1 cellular context compared by ENCODE assay signal in the genomic region with DNA sequence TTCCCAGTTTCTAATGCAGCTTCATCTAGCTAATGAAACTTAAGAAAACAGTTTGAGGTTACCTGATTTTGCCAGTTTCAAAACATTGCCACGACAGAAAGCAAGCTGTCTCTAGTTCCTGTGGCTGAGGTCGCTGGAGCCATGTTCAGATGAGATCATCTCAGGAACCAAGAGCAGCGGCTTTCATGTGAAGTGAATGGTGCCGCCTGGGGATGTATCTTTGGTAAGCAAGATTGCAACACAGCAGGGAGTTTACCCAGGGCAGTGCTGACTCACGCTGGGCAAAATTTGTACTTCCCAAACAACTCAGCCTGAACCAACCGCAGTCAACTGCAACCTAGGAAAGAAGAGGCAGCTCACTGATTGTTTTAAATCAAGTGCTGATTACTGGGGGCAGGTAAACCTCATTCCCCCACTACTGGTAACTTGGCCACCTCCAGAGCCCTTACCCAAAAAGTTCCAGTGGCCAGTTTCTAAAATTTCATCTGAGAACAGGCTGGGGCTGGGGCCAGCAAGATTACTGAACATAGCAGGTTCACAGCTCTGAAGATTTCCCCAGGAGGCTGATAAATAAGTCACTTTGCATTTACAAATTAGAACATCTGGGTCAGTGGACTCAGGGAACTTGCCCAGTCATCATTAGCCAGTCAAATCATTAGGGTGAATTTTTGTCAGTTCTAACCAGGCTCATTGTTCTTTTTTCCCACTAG.
TF ChIP-seq lines count a peak whose summit lies in the region.

A gene with protein sequence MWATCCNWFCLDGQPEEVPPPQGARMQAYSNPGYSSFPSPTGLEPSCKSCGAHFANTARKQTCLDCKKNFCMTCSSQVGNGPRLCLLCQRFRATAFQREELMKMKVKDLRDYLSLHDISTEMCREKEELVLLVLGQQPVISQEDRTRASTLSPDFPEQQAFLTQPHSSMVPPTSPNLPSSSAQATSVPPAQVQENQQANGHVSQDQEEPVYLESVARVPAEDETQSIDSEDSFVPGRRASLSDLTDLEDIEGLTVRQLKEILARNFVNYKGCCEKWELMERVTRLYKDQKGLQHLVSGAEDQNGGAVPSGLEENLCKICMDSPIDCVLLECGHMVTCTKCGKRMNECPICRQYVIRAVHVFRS (minus strand): TSS at position 194 of the 710 bp plus-strand sequence. CDS start 37,154 bp downstream, outside the sequence.

TF ChIP-seq in HEK293, 187 proteins besides CTCF, POLR2A, EP300 and RAD21 (continued from another document and continues in another):
- TF ChIP-seq, protein P1, sequence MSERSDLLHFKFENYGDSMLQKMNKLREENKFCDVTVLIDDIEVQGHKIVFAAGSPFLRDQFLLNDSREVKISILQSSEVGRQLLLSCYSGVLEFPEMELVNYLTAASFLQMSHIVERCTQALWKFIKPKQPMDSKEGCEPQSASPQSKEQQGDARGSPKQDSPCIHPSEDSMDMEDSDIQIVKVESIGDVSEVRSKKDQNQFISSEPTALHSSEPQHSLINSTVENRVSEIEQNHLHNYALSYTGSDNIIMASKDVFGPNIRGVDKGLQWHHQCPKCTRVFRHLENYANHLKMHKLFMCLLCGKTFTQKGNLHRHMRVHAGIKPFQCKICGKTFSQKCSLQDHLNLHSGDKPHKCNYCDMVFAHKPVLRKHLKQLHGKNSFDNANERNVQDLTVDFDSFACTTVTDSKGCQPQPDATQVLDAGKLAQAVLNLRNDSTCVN (tag by site-specific recombination; optimal IDR thresholded peaks at IDR 0.05) = no peak
- TF ChIP-seq ZNF169 (tag by site-specific recombination; IDR thresholded peaks at IDR 0.05) = no peak
- TF ChIP-seq, protein P2, sequence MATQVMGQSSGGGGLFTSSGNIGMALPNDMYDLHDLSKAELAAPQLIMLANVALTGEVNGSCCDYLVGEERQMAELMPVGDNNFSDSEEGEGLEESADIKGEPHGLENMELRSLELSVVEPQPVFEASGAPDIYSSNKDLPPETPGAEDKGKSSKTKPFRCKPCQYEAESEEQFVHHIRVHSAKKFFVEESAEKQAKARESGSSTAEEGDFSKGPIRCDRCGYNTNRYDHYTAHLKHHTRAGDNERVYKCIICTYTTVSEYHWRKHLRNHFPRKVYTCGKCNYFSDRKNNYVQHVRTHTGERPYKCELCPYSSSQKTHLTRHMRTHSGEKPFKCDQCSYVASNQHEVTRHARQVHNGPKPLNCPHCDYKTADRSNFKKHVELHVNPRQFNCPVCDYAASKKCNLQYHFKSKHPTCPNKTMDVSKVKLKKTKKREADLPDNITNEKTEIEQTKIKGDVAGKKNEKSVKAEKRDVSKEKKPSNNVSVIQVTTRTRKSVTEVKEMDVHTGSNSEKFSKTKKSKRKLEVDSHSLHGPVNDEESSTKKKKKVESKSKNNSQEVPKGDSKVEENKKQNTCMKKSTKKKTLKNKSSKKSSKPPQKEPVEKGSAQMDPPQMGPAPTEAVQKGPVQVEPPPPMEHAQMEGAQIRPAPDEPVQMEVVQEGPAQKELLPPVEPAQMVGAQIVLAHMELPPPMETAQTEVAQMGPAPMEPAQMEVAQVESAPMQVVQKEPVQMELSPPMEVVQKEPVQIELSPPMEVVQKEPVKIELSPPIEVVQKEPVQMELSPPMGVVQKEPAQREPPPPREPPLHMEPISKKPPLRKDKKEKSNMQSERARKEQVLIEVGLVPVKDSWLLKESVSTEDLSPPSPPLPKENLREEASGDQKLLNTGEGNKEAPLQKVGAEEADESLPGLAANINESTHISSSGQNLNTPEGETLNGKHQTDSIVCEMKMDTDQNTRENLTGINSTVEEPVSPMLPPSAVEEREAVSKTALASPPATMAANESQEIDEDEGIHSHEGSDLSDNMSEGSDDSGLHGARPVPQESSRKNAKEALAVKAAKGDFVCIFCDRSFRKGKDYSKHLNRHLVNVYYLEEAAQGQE (tag by site-specific recombination; IDR thresholded peaks at IDR 0.05) = no peak
- no peak for TF ChIP-seq ZNF146 (tag by site-specific recombination; IDR thresholded peaks at IDR 0.05)
- no peak for TF ChIP-seq ZNF549 (tag by site-specific recombination; IDR thresholded peaks at IDR 0.05)
- TF ChIP-seq ZNF654 (tag by site-specific recombination; IDR thresholded peaks at IDR 0.05; ENCODE audit: low read depth) = peak; percentile 31
- no peak for TF ChIP-seq ZNF768 (tag by site-specific recombination; IDR thresholded peaks at IDR 0.05)
- TF ChIP-seq ZNF335 (tag by site-specific recombination; conservative IDR thresholded peaks at IDR 0.05) = peak; percentile 76
- TF ChIP-seq ZNF785 (tag by site-specific recombination; IDR thresholded peaks at IDR 0.05) = no peak
- TF ChIP-seq ZNF610 (tag by site-specific recombination; IDR thresholded peaks at IDR 0.05; ENCODE audit: borderline replicate concordance) = no peak
- TF ChIP-seq ZNF140 (tag by site-specific recombination; IDR thresholded peaks at IDR 0.05) = no peak
- TF ChIP-seq, protein P3, sequence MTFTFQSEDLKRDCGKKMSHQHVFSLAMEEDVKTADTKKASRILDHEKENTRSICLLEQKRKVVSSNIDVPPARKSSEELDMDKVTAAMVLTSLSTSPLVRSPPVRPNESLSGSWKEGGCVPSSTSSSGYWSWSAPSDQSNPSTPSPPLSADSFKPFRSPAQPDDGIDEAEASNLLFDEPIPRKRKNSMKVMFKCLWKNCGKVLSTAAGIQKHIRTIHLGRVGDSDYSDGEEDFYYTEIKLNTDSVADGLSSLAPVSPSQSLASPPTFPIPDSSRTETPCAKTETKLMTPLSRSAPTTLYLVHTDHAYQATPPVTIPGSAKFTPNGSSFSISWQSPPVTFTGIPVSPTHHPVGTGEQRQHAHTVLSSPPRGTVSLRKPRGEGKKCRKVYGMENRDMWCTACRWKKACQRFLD (tag by site-specific recombination; IDR thresholded peaks at IDR 0.05) = no peak
- TF ChIP-seq ZEB2 (tag by site-specific recombination; IDR thresholded peaks at IDR 0.05) = peak; percentile 88
- TF ChIP-seq, protein P4, sequence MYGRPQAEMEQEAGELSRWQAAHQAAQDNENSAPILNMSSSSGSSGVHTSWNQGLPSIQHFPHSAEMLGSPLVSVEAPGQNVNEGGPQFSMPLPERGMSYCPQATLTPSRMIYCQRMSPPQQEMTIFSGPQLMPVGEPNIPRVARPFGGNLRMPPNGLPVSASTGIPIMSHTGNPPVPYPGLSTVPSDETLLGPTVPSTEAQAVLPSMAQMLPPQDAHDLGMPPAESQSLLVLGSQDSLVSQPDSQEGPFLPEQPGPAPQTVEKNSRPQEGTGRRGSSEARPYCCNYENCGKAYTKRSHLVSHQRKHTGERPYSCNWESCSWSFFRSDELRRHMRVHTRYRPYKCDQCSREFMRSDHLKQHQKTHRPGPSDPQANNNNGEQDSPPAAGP (tag by site-specific recombination; IDR thresholded peaks at IDR 0.05) = peak; percentile 80; the same call in 1 of the 2 replicates
- peak; percentile 59; the same call in 1 of the 2 replicates for TF ChIP-seq ZBTB21 (tag by site-specific recombination; IDR thresholded peaks at IDR 0.05)
- no peak for TF ChIP-seq ZNF624 (tag by site-specific recombination; IDR thresholded peaks at IDR 0.05)
- TF ChIP-seq GFI1B (tag by site-specific recombination; IDR thresholded peaks at IDR 0.05) = peak; percentile 65; the same call in 1 of the 2 replicates
- no peak for TF ChIP-seq SALL2 (tag by site-specific recombination; IDR thresholded peaks at IDR 0.05; ENCODE audit: borderline replicate concordance)
- TF ChIP-seq SCRT2 (tag by site-specific recombination; IDR thresholded peaks at IDR 0.05) = no peak
- TF ChIP-seq, protein P5, sequence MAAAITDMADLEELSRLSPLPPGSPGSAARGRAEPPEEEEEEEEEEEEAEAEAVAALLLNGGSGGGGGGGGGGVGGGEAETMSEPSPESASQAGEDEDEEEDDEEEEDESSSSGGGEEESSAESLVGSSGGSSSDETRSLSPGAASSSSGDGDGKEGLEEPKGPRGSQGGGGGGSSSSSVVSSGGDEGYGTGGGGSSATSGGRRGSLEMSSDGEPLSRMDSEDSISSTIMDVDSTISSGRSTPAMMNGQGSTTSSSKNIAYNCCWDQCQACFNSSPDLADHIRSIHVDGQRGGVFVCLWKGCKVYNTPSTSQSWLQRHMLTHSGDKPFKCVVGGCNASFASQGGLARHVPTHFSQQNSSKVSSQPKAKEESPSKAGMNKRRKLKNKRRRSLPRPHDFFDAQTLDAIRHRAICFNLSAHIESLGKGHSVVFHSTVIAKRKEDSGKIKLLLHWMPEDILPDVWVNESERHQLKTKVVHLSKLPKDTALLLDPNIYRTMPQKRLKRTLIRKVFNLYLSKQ (tag by site-specific recombination; IDR thresholded peaks at IDR 0.05; ENCODE audit: borderline replicate concordance) = no peak
- TF ChIP-seq ZBTB7A (tag by site-specific recombination; IDR thresholded peaks at IDR 0.05; ENCODE audit: low read depth) = no peak
- no peak for TF ChIP-seq ZNF558 (tag by site-specific recombination; IDR thresholded peaks at IDR 0.05)
- no peak for TF ChIP-seq KLF7 (tag by site-specific recombination; IDR thresholded peaks at IDR 0.05; ENCODE audit: borderline replicate concordance)
- no peak for TF ChIP-seq ZNF626 (tag by site-specific recombination; IDR thresholded peaks at IDR 0.05)
- TF ChIP-seq ZNF76 (tag by site-specific recombination; IDR thresholded peaks at IDR 0.05; ENCODE audit: borderline replicate concordance, low read depth) = no peak; the same call in 1 of the 2 replicates
- no peak for TF ChIP-seq SP3 (tag by site-specific recombination; IDR thresholded peaks at IDR 0.05)
- TF ChIP-seq KLF16 (tag by site-specific recombination; IDR thresholded peaks at IDR 0.05) = no peak
- TF ChIP-seq, protein P6, sequence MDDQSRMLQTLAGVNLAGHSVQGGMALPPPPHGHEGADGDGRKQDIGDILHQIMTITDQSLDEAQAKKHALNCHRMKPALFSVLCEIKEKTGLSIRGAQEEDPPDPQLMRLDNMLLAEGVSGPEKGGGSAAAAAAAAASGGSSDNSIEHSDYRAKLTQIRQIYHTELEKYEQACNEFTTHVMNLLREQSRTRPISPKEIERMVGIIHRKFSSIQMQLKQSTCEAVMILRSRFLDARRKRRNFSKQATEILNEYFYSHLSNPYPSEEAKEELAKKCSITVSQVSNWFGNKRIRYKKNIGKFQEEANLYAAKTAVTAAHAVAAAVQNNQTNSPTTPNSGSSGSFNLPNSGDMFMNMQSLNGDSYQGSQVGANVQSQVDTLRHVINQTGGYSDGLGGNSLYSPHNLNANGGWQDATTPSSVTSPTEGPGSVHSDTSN (CRISPR knock-in tag; IDR thresholded peaks at IDR 0.05) = no peak
- TF ChIP-seq ZNF660 (tag by site-specific recombination; IDR thresholded peaks at IDR 0.05) = peak; percentile 93
- TF ChIP-seq ZNF132 (tag by site-specific recombination; IDR thresholded peaks at IDR 0.05; ENCODE audit: borderline replicate concordance) = no peak
- TF ChIP-seq HOXA7 (CRISPR knock-in tag; IDR thresholded peaks at IDR 0.05; ENCODE audit: borderline replicate concordance) = no peak
- TF ChIP-seq, protein P7, sequence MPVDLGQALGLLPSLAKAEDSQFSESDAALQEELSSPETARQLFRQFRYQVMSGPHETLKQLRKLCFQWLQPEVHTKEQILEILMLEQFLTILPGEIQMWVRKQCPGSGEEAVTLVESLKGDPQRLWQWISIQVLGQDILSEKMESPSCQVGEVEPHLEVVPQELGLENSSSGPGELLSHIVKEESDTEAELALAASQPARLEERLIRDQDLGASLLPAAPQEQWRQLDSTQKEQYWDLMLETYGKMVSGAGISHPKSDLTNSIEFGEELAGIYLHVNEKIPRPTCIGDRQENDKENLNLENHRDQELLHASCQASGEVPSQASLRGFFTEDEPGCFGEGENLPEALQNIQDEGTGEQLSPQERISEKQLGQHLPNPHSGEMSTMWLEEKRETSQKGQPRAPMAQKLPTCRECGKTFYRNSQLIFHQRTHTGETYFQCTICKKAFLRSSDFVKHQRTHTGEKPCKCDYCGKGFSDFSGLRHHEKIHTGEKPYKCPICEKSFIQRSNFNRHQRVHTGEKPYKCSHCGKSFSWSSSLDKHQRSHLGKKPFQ (tag by site-specific recombination; IDR thresholded peaks at IDR 0.05) = 0 out of 2 replicates have a peak, but pooled peaks have one; percentile 56
- TF ChIP-seq, protein P8, sequence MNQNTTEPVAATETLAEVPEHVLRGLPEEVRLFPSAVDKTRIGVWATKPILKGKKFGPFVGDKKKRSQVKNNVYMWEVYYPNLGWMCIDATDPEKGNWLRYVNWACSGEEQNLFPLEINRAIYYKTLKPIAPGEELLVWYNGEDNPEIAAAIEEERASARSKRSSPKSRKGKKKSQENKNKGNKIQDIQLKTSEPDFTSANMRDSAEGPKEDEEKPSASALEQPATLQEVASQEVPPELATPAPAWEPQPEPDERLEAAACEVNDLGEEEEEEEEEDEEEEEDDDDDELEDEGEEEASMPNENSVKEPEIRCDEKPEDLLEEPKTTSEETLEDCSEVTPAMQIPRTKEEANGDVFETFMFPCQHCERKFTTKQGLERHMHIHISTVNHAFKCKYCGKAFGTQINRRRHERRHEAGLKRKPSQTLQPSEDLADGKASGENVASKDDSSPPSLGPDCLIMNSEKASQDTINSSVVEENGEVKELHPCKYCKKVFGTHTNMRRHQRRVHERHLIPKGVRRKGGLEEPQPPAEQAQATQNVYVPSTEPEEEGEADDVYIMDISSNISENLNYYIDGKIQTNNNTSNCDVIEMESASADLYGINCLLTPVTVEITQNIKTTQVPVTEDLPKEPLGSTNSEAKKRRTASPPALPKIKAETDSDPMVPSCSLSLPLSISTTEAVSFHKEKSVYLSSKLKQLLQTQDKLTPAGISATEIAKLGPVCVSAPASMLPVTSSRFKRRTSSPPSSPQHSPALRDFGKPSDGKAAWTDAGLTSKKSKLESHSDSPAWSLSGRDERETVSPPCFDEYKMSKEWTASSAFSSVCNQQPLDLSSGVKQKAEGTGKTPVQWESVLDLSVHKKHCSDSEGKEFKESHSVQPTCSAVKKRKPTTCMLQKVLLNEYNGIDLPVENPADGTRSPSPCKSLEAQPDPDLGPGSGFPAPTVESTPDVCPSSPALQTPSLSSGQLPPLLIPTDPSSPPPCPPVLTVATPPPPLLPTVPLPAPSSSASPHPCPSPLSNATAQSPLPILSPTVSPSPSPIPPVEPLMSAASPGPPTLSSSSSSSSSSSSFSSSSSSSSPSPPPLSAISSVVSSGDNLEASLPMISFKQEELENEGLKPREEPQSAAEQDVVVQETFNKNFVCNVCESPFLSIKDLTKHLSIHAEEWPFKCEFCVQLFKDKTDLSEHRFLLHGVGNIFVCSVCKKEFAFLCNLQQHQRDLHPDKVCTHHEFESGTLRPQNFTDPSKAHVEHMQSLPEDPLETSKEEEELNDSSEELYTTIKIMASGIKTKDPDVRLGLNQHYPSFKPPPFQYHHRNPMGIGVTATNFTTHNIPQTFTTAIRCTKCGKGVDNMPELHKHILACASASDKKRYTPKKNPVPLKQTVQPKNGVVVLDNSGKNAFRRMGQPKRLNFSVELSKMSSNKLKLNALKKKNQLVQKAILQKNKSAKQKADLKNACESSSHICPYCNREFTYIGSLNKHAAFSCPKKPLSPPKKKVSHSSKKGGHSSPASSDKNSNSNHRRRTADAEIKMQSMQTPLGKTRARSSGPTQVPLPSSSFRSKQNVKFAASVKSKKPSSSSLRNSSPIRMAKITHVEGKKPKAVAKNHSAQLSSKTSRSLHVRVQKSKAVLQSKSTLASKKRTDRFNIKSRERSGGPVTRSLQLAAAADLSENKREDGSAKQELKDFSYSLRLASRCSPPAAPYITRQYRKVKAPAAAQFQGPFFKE (tag by site-specific recombination; IDR thresholded peaks at IDR 0.05; ENCODE audit: borderline replicate concordance) = no peak
- peak; percentile 73 for TF ChIP-seq ZNF24 (tag by site-specific recombination; IDR thresholded peaks at IDR 0.05)
- TF ChIP-seq WT1 (tag by site-specific recombination; IDR thresholded peaks at IDR 0.05) = peak; percentile 81
